ENCODE assay signal across 8 cellular contexts in genomic region chr12:104478396-104479140, GRCh38. TPM values are rescaled to one million over a fixed set of nuclear protein-coding genes. Genes with fewer than 3 reads are reported as not detected.
DNase-seq lines count a peak whose midpoint lies in the region; ATAC-seq, FAIRE-seq and TF ChIP-seq lines count a peak whose summit lies in the region.

No MANE protein-coding gene starts in this region.

- H3K4me1 ChIP-seq in pancreas: peaks cover 0 to 3% (median 0%) of the 10 kb centered on the region in 3 donors
- H3K4me1 ChIP-seq in neural progenitor cell: peaks cover 17% of the 10 kb centered on the region

- DNase-seq in GM13976 (ENCODE audit: low spot score): peak; percentile 53
- DNase-seq in Jurkat, Clone E6-1 (ENCODE audit: low read depth, low spot score): peak; percentile 87
- peak; percentile 63 for DNase-seq in activated naive CD4-positive, alpha-beta T cell treated with anti-CD3 and anti-CD28 coated beads for 36 hours
- DNase-seq in pancreas: no peak
- DNase-seq in NCI-H446 treated with DMSO at 0.1 percent for 48 hours (lab: John Stamatoyannopoulos, UW): no peak
- no peak for DNase-seq in neural progenitor cell (ENCODE audit: low spot score)
- DNase-seq in SW 1271 (lab: John Stamatoyannopoulos, UW): no peak

- H3K4me3 Mint-ChIP-seq in activated naive CD4-positive, alpha-beta T cell treated with anti-CD3 and anti-CD28 coated beads for 36 hours: peak overlapping the region; percentile 83
- no peak overlapping the region for H3K4me3 Mint-ChIP-seq in neural progenitor cell

- H3K27ac Mint-ChIP-seq in activated naive CD4-positive, alpha-beta T cell treated with anti-CD3 and anti-CD28 coated beads for 36 hours: peak overlapping the region; percentile 96
- H3K27ac Mint-ChIP-seq in neural progenitor cell: no peak overlapping the region

- peaks cover 18% of the 10 kb centered on the region for H4K20me1 ChIP-seq in neural progenitor cell (ENCODE audit: low read depth)

- no peak overlapping the region for H2AFZ ChIP-seq in neural progenitor cell (replicated peaks)

- peaks cover 19% of the 10 kb centered on the region for H3K36me3 Mint-ChIP-seq in activated naive CD4-positive, alpha-beta T cell treated with anti-CD3 and anti-CD28 coated beads for 36 hours (ENCODE audit: low read depth)
- H3K36me3 Mint-ChIP-seq in neural progenitor cell: peaks cover 26% of the 10 kb centered on the region

- CTCF ChIA-PET in activated naive CD4-positive, alpha-beta T cell treated with anti-CD3 and anti-CD28 coated beads for 36 hours (lab: Charles Lee): interaction anchor here (0.6 to 2.3 kb wide), 7 partner anchors 11 to 513 kb away, joined by 3 to 9 read pairs (median 4); partner anchors contain the start of gene CHST11

- TF ChIP-seq CTCF in GM13976 (IDR thresholded peaks at IDR 0.05; ENCODE audit: borderline replicate concordance, control extremely low read depth, extremely low read depth, insufficient read depth, missing control alignments): no peak
- TF ChIP-seq CTCF in pancreas (IDR thresholded peaks at IDR 0.05): no peak
- no peak for TF ChIP-seq CTCF in neural progenitor cell (IDR thresholded peaks at IDR 0.05)

- intact Hi-C loops in activated naive CD4-positive, alpha-beta T cell treated with anti-CD3 and anti-CD28 coated beads for 36 hours (cut with micrococcal nuclease): loop anchor here (1.0 to 2.0 kb wide), 5 partner anchors 15 to 216 kb away; no protein-coding TSS in a partner anchor
- intact Hi-C loops in pancreas (cut with DNase I): no loop called here

- H3K27me3 ChIP-seq in pancreas: no peaks in the 10 kb centered on the region
- H3K27me3 ChIP-seq in neural progenitor cell: no peaks in the 10 kb centered on the region

- no peak overlapping the region for H3K4me2 ChIP-seq in neural progenitor cell

- no peak for FAIRE-seq in pancreas (lab: Jason Lieb, UNC)

- no peaks in the 10 kb centered on the region for H3K9me3 ChIP-seq in pancreas
- no peaks in the 10 kb centered on the region for H3K9me3 ChIP-seq in neural progenitor cell (ENCODE audit: low read depth)

- peak overlapping the region; percentile 37 for H3K4me3 ChIP-seq in Jurkat, Clone E6-1 (ENCODE audit: low read length)
- no peak overlapping the region for H3K4me3 ChIP-seq in pancreas
- H3K4me3 ChIP-seq in neural progenitor cell: no peak overlapping the region

- peak; percentile 80 for ATAC-seq in GM21526 (IDR thresholded peaks at IDR 0.05; ENCODE audit: low FRiP score, unreplicated experiment)
- peak in 3 of 4 donors; percentile 21 to 71 (median 68) for ATAC-seq in pancreas

- H3K27me3 Mint-ChIP-seq in activated naive CD4-positive, alpha-beta T cell treated with anti-CD3 and anti-CD28 coated beads for 36 hours (ENCODE audit: low read depth): no peaks in the 10 kb centered on the region
- H3K27me3 Mint-ChIP-seq in neural progenitor cell (ENCODE audit: insufficient read depth, low read depth): peaks cover 2% of the 10 kb centered on the region

- H3K9me3 Mint-ChIP-seq in activated naive CD4-positive, alpha-beta T cell treated with anti-CD3 and anti-CD28 coated beads for 36 hours: no peaks in the 10 kb centered on the region
- H3K9me3 Mint-ChIP-seq in neural progenitor cell: peaks cover 8% of the 10 kb centered on the region

- H3F3A ChIP-seq in neural progenitor cell (ENCODE audit: low read depth): peaks cover 17% of the 10 kb centered on the region

- in situ Hi-C loops in GM13976 (cut with MboI; ENCODE audit: low sequenced_read_pairs, unreplicated experiment): no loop called here

- peaks cover 68% of the 10 kb centered on the region for H3K4me1 Mint-ChIP-seq in activated naive CD4-positive, alpha-beta T cell treated with anti-CD3 and anti-CD28 coated beads for 36 hours (ENCODE audit: low read depth)
- H3K4me1 Mint-ChIP-seq in neural progenitor cell: peaks cover 18% of the 10 kb centered on the region

- WGBS in pancreas, 2 donors: 80 to 83% methylated on average over 8 of the region's 8 CpGs

- H3K9ac ChIP-seq in neural progenitor cell: no peak overlapping the region

- H3K36me3 ChIP-seq in pancreas (no peaks in the 10 kb centered on the region), neural progenitor cell (no peaks in the 10 kb centered on the region)

- H3K27ac ChIP-seq in pancreas (peak overlapping the region in 1 of 4 donors; percentile 28), neural progenitor cell (no peak overlapping the region)

- H3K79me2 ChIP-seq in neural progenitor cell (ENCODE audit: low read depth): peaks cover 12% of the 10 kb centered on the region

RNA-seq across cellular contexts. Expression of gene CHST11, which starts 21.8 kb away (rescaled TPM):
- polyA plus RNA-seq in Jurkat, Clone E6-1 (2012; ENCODE audit: insufficient read depth, insufficient read length): 104 TPM
- 10 to 100 TPM; 39.3 to 45.3 TPM for total RNA-seq in activated naive CD4-positive, alpha-beta T cell treated with anti-CD3 and anti-CD28 coated beads for 36 hours
- total RNA-seq in pancreas (10 to 100 TPM in 3 of 6 donors, 1 to 10 TPM in 3; 3.8 to 14.8 (median 9.8) TPM), neural progenitor cell (ENCODE audit: low replicate concordance) (7.7 and 10.2 TPM in 2 replicates)
- 1 to 10 TPM; 1.1 to 2.9 TPM for polyA plus RNA-seq in pancreas

Comparison
In these comparisons a context has a peak if more than half of its experiments do, and no peak if none do; other contexts are left out.
1. DNase-seq: peak in GM13976 (single experiment), Jurkat, Clone E6-1 (single experiment) and activated naive CD4-positive, alpha-beta T cell treated with anti-CD3 and anti-CD28 coated beads for 36 hours (single experiment); none in pancreas (0 of 6), NCI-H446 treated with DMSO at 0.1 percent for 48 hours (single experiment), neural progenitor cell (single experiment) and SW 1271 (0 of 2).